In the genomic region with DNA sequence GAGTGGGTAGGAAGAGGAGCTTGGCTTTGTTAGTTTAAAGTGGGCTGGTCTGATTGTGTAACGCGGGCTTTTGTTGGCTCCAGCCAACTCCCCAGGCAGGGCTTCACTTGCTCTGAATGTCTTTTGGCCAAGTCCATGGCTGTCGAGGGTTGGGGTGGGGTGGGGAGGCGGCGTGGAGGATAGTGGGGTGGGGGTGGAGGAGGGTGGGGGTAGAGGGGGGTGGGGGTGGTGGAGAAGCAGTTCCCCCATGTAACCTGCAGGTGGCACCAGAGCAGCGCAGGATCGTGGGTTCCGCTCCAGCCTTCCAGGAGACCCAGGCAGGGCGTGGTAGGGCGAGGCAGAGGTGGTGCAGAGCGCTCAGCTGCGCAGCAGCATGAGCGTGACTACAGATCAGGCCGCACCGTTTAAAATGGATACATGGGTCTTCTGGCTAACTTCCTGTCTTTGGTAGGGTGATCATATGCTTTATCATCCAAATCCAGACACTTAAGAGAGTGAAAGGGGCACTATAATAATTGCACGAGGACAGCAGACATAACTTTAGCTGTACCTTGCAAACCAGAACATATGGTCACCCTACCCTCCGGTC, we compare ENCODE assay signal across 8 cellular contexts. TPM values are rescaled to one million over a fixed set of nuclear protein-coding genes. Genes with fewer than 3 reads are reported as not detected.
DNase-seq lines count a peak whose midpoint lies in the region; ATAC-seq and TF ChIP-seq lines count a peak whose summit lies in the region.

No MANE protein-coding gene starts in this region.

- no peak overlapping the region for H3K4me3 Mint-ChIP-seq in endothelial cell (ENCODE audit: unreplicated experiment)

- TF ChIP-seq CTCF in BE2C (IDR thresholded peaks at IDR 0.05; ENCODE audit: low read depth, low read length) = peak; percentile 67
- peak; percentile 45 for TF ChIP-seq CTCF in endothelial cell (IDR thresholded peaks at IDR 0.05; ENCODE audit: unreplicated experiment)

- no peaks in the 10 kb centered on the region for H3K9me3 ChIP-seq in BE2C

- no peaks in the 10 kb centered on the region for H3K9me3 Mint-ChIP-seq in endothelial cell (ENCODE audit: unreplicated experiment)

- ATAC-seq in HG03342 (IDR thresholded peaks at IDR 0.05; ENCODE audit: unreplicated experiment) (peak; percentile 55), HG03159 (IDR thresholded peaks at IDR 0.05; ENCODE audit: unreplicated experiment) (no peak)

- H3K4me1 Mint-ChIP-seq in endothelial cell (ENCODE audit: unreplicated experiment) = peaks cover 10% of the 10 kb centered on the region

- H3K27me3 ChIP-seq in BE2C = no peaks in the 10 kb centered on the region

- peak overlapping the region; percentile 31; the same call in 1 of the 2 replicates for H3K4me3 ChIP-seq in BE2C (ENCODE audit: low read depth, low read length)

- no peak overlapping the region for H3K27ac Mint-ChIP-seq in endothelial cell (ENCODE audit: unreplicated experiment)

- H3K36me3 ChIP-seq in BE2C = no peaks in the 10 kb centered on the region

- H3K27me3 Mint-ChIP-seq in endothelial cell (ENCODE audit: unreplicated experiment) = peaks cover 6% of the 10 kb centered on the region

- no peaks in the 10 kb centered on the region for H3K4me1 ChIP-seq in BE2C

- DNase-seq in BE2C (peak; percentile 87), NOMO-1 (lab: John Stamatoyannopoulos, UW; ENCODE audit: unreplicated experiment in 2 of 2) (peak; percentile 57 to 63), endothelial cell (ENCODE audit: low spot score) (peak; percentile 71), mucosa of gallbladder (ENCODE audit: low spot score) (peak; percentile 70)
- DNase-seq in activated CD8-positive, alpha-beta memory T cell treated with anti-CD3 and anti-CD28 coated beads for 4 hours (ENCODE audit: low read depth in 2 of 2) = peak; percentile 22 to 25
- DNase-seq in stimulated activated CD8-positive, alpha-beta memory T cell treated with anti-CD3 and anti-CD28 coated beads, Interleukin-4, amount 100 ng/mL, for 48 hours = peak; percentile 85

- no peaks in the 10 kb centered on the region for H3K36me3 Mint-ChIP-seq in endothelial cell (ENCODE audit: low read depth, unreplicated experiment)

RNA-seq across cellular contexts. Expression of a gene that starts 28.3 kb away (rescaled TPM):
- polyA plus RNA-seq in BE2C (2012; ENCODE audit: insufficient read depth, insufficient read length, low read depth) = not detected
- total RNA-seq in endothelial cell (ENCODE audit: unreplicated experiment) (0.85 TPM), mucosa of gallbladder (not detected)

RNA-seq across cellular contexts. Expression of a gene that starts 59.5 kb away (rescaled TPM):
- polyA plus RNA-seq in BE2C (2012; ENCODE audit: insufficient read depth, insufficient read length, low read depth) = 54.6 TPM
- total RNA-seq in endothelial cell (ENCODE audit: unreplicated experiment) = 161 TPM
- 59.6 TPM for total RNA-seq in mucosa of gallbladder

Comparison
In these comparisons a context has a peak if more than half of its experiments do, and no peak if none do; other contexts are left out.
1. DNase-seq: peak in every context shown above with its lines; median percentile 87 in BE2C; 85 in stimulated activated CD8-positive, alpha-beta memory T cell treated with anti-CD3 and anti-CD28 coated beads, Interleukin-4, amount 100 ng/mL, for 48 hours; 71 in endothelial cell; 70 in mucosa of gallbladder; 60 in NOMO-1; 24 in activated CD8-positive, alpha-beta memory T cell treated with anti-CD3 and anti-CD28 coated beads for 4 hours.